ENCODE assay signal across 24 cellular contexts in the genomic region with DNA sequence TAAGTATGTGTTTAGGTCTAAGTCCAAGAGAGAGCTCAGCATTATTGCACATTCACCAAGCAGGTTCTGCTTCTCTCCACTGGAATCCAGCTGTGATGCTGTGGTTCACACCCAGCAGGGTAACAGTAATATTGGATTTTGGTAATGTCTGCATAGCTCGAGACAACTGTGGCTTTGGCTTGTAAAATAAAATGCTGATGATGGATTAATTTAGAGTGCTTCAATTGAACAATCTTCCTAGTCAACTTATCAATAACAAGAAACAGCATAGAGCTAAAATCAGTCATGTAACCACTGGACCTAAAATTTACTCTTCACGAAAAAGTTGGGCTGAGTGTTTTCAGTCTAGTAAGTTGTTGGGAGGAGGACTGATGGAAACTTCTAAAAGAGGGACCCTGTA.
A peak's percentile ranks its signal among the peaks of the same experiment; 100 is the strongest.
DNase-seq lines count a peak whose midpoint lies in the region; ATAC-seq, FAIRE-seq and TF ChIP-seq lines count a peak whose summit lies in the region.
"Had no signal": no experiment of that assay in that cellular context is flagged by ENCODE, and none has a peak within 500 bp of the region (broad histone marks: within the 10 kb centered on the region; RNA-seq: fewer than 3 reads in every experiment).

No MANE protein-coding gene starts in this region.

- ATAC-seq in HepG2 = no peak
- ATAC-seq in right lobe of liver = no peak
- no peak for ATAC-seq in K562
- no peak for ATAC-seq in gastrocnemius medialis
- ATAC-seq: GM12878 had no signal

- in situ Hi-C loops in HepG2 (cut with HindIII; ENCODE audit: extremely low pct_ligation_motif_present, low pct_unique_long_range_greater_than_20kb) = no loop called here
- in situ Hi-C loops in K562 (cut with MboI) = no loop called here
- in situ Hi-C loops in gastrocnemius medialis (cut with MboI; ENCODE audit: low sequenced_read_pairs in 4 of 4) = no loop called here

- FAIRE-seq in HepG2 (lab: Jason Lieb, UNC) (no peak), K562 (lab: Jason Lieb, UNC) (no peak)
- FAIRE-seq: GM12878, GM12892, GM18507 had no signal

- no peaks in the 10 kb centered on the region for H3K79me2 ChIP-seq in HepG2 (ENCODE audit: insufficient read depth, low read length)
- no peaks in the 10 kb centered on the region for H3K79me2 ChIP-seq in K562 (ENCODE audit: control insufficient read depth, insufficient read depth, low read length)

- CTCF ChIA-PET in HepG2 (lab: Yijun Ruan, JAX; ENCODE audit: low intra/inter-chr PET ratio, low total read pairs) = no interaction called here
- CTCF ChIA-PET in K562 (lab: Yijun Ruan, JAX; ENCODE audit: low intra/inter-chr PET ratio) = no interaction called here

- intact Hi-C loops in HepG2 (cut with micrococcal nuclease; ENCODE audit: unreplicated experiment) (no loop called here), right lobe of liver (cut with DNase I) (no loop called here), K562 (cut with micrococcal nuclease) (loop anchor here (10.0 kb wide), 1 partner anchor 61 kb away; no protein-coding TSS in a partner anchor), gastrocnemius medialis (cut with DNase I; ENCODE audit: low total_unique reads) (no loop called here)

- H2AFZ ChIP-seq in HepG2 (ENCODE audit: low read length) (no peak overlapping the region), K562 (ENCODE audit: low read depth, low read length) (no peak overlapping the region)

- no peak for TF ChIP-seq RAD21 in HepG2 (CRISPR knock-in tag; IDR thresholded peaks at IDR 0.05)
- TF ChIP-seq RAD21 in K562 (CRISPR knock-in tag; conservative IDR thresholded peaks at IDR 0.05 in 1 of 2, IDR thresholded peaks at IDR 0.05 in 1 of 2) = no peak

- BruUV-seq in HepG2 (replicated peaks; lab: Mats Ljungman, UMichigan) (no TSS peak), K562 (replicated peaks; lab: Mats Ljungman, UMichigan) (no TSS peak)

- H3K9ac ChIP-seq in HepG2 (ENCODE audit: insufficient read depth, low read depth, low read length) = no peak overlapping the region
- no peak overlapping the region for H3K9ac ChIP-seq in K562 (ENCODE audit: insufficient read depth in 1 of 2, low read depth in 2 of 2, low read length in 2 of 2)
- H3K9ac ChIP-seq: BLaER1 had no signal

- H4K20me1 ChIP-seq in HepG2 (ENCODE audit: insufficient read depth, low read length) (no peaks in the 10 kb centered on the region), K562 (replicated peaks; ENCODE audit: control insufficient read depth, insufficient read depth, low read length) (no peaks in the 10 kb centered on the region)
- H4K20me1 ChIP-seq: BLaER1 had no signal

- H3K4me2 ChIP-seq in HepG2 (ENCODE audit: low read depth, low read length) (no peak overlapping the region), K562 (ENCODE audit: insufficient read depth, low read length) (no peak overlapping the region)
- H3K4me2 ChIP-seq: BLaER1 had no signal

- DNase-seq in HepG2 (ENCODE audit: low spot score) = no peak
- DNase-seq in right lobe of liver = no peak
- DNase-seq in K562 (ENCODE audit: extremely low read depth in 1 of 4, low spot score in 3 of 4) = no peak
- DNase-seq in NOMO-1 (lab: John Stamatoyannopoulos, UW; ENCODE audit: unreplicated experiment in 2 of 2) = no peak
- DNase-seq in gastrocnemius medialis = no peak
- DNase-seq: ACHN; BE2C; C1 segment of cervical spinal cord; CD4-positive, alpha-beta memory T cell; CD4-positive, CD25-positive, alpha-beta regulatory T cell; CD8-positive, alpha-beta memory T cell; COR-L47; DMS 273 treated with DMSO at 0.1 percent for 48 hours; DMS153; DMS53; DMS79; DND-41; EL; GDM1 had no signal

- H3K9me3 ChIP-seq in HepG2 (ENCODE audit: low read length) = no peaks in the 10 kb centered on the region
- H3K9me3 ChIP-seq in right lobe of liver = no peaks in the 10 kb centered on the region
- H3K9me3 ChIP-seq in K562 (replicated peaks; ENCODE audit: control insufficient read depth, insufficient read depth, low read depth, low read length) = no peaks in the 10 kb centered on the region
- no peaks in the 10 kb centered on the region for H3K9me3 ChIP-seq in gastrocnemius medialis
- H3K9me3 ChIP-seq: BE2C had no signal

- TF ChIP-seq CTCF in HepG2 (CRISPR knock-in tag; IDR thresholded peaks at IDR 0.05) = no peak
- no peak for TF ChIP-seq CTCF in right lobe of liver (IDR thresholded peaks at IDR 0.05)
- TF ChIP-seq CTCF in K562 (IDR thresholded peaks at IDR 0.05 in 2 of 3, conservative IDR thresholded peaks at IDR 0.05 in 1 of 3; ENCODE audit: insufficient read depth in 2 of 3, low read depth in 1 of 3, low read length in 3 of 3) = no peak
- TF ChIP-seq CTCF in gastrocnemius medialis (IDR thresholded peaks at IDR 0.05 in 4 of 5, conservative IDR thresholded peaks at IDR 0.05 in 1 of 5) = no peak

- H3K27ac ChIP-seq in HepG2 (ENCODE audit: extremely low read length, insufficient read depth, low read length) = no peak overlapping the region
- no peak overlapping the region for H3K27ac ChIP-seq in right lobe of liver
- H3K27ac ChIP-seq in K562 (ENCODE audit: extremely low read depth, low read depth, low read length) = no peak overlapping the region
- H3K27ac ChIP-seq in gastrocnemius medialis = no peak overlapping the region
- H3K27ac ChIP-seq: 22Rv1, BLaER1 had no signal

- no peak overlapping the region for H3K4me3 ChIP-seq in HepG2 (replicated peaks in 1 of 3; ENCODE audit: insufficient read depth in 1 of 3, low read depth in 2 of 3, low read length in 3 of 3)
- no peak overlapping the region for H3K4me3 ChIP-seq in right lobe of liver
- no peak overlapping the region for H3K4me3 ChIP-seq in K562
- H3K4me3 ChIP-seq in gastrocnemius medialis = no peak overlapping the region
- H3K4me3 ChIP-seq: BLaER1, GM12878 had no signal

- no peak for TF ChIP-seq POLR2A in HepG2 (IDR thresholded peaks at IDR 0.05; ENCODE audit: insufficient read depth in 1 of 2, low read depth in 2 of 2, low read length in 2 of 2)
- no peak for TF ChIP-seq POLR2A in right lobe of liver (IDR thresholded peaks at IDR 0.05)
- TF ChIP-seq POLR2A in K562 (conservative IDR thresholded peaks at IDR 0.05) = no peak
- no peak for TF ChIP-seq POLR2A in gastrocnemius medialis (IDR thresholded peaks at IDR 0.05)

- H3K9me1 ChIP-seq in K562 (ENCODE audit: control insufficient read depth, insufficient read depth, low read length) = no peaks in the 10 kb centered on the region

- TF ChIP-seq EP300 in HepG2 (IDR thresholded peaks at IDR 0.05; ENCODE audit: low read depth in 2 of 2, low read length in 2 of 2) (no peak), HepG2 (CRISPR knock-in tag; IDR thresholded peaks at IDR 0.05; ENCODE audit: borderline replicate concordance) (no peak), K562 (IDR thresholded peaks at IDR 0.05; ENCODE audit: low read length) (no peak)

- H3K36me3 ChIP-seq in HepG2 (replicated peaks in 1 of 2; ENCODE audit: control insufficient read depth in 1 of 2, insufficient read depth in 2 of 2, low read length in 2 of 2) (no peaks in the 10 kb centered on the region), right lobe of liver (no peaks in the 10 kb centered on the region), K562 (ENCODE audit: control insufficient read depth, insufficient read depth, low read length) (no peaks in the 10 kb centered on the region), gastrocnemius medialis (no peaks in the 10 kb centered on the region)
- H3K36me3 ChIP-seq: BE2C, BLaER1 had no signal

- H3K27me3 ChIP-seq in HepG2 (ENCODE audit: control insufficient read depth in 1 of 2, insufficient read depth in 2 of 2, low read length in 2 of 2) (no peaks in the 10 kb centered on the region; a peak in 1 of 5 replicates), right lobe of liver (no peaks in the 10 kb centered on the region), K562 (ENCODE audit: control insufficient read depth in 2 of 2, insufficient read depth in 2 of 2, low read length in 2 of 2) (no peaks in the 10 kb centered on the region), gastrocnemius medialis (no peaks in the 10 kb centered on the region)
- H3K27me3 ChIP-seq: BE2C, BLaER1 had no signal

- WGBS in HepG2 (ENCODE audit: low lambda C conversion rate) = 0% methylated on average over 2 of the region's 2 CpGs
- WGBS in right lobe of liver (ENCODE audit: insufficient coverage, low coverage, low lambda C conversion rate, missing lambda C conversion rate) = 38% methylated on average over 2 of the region's 2 CpGs
- 0% methylated on average over 2 of the region's 2 CpGs for WGBS in K562 (ENCODE audit: insufficient coverage, low coverage, missing lambda C conversion rate)

- no peaks in the 10 kb centered on the region for H3K4me1 ChIP-seq in HepG2 (ENCODE audit: insufficient read depth, low read length)
- H3K4me1 ChIP-seq in right lobe of liver = no peaks in the 10 kb centered on the region
- no peaks in the 10 kb centered on the region for H3K4me1 ChIP-seq in K562 (replicated peaks in 1 of 2; ENCODE audit: control insufficient read depth in 2 of 2, insufficient read depth in 2 of 2, low read length in 2 of 2)
- H3K4me1 ChIP-seq in gastrocnemius medialis = no peaks in the 10 kb centered on the region
- H3K4me1 ChIP-seq: BE2C, BLaER1 had no signal

- POLR2A ChIA-PET in HepG2 (lab: Yijun Ruan, JAX) = no interaction called here
- POLR2A ChIA-PET in K562 (lab: Yijun Ruan, JAX) = no interaction called here

TF ChIP-seq in HepG2, 621 proteins besides CTCF, POLR2A, EP300 and RAD21:
- TF ChIP-seq ZFP37 (CRISPR knock-in tag; IDR thresholded peaks at IDR 0.05; ENCODE audit: borderline replicate concordance) (no peak), MAFK (conservative IDR thresholded peaks at IDR 0.05 in 1 of 2, IDR thresholded peaks at IDR 0.05 in 1 of 2; ENCODE audit: low read length in 2 of 2) (peak; percentile 41 to 71; a peak in 3 of 4 replicates), MAFF (IDR thresholded peaks at IDR 0.05; ENCODE audit: low read depth, low read length) (peak; percentile 41; the same call in 1 of the 2 replicates)

TF ChIP-seq in K562, 482 proteins besides CTCF, POLR2A, EP300 and RAD21 (continues in another document):
- no peak for TF ChIP-seq DDX20 (tag; IDR thresholded peaks at IDR 0.05; ENCODE audit: low read depth)
- TF ChIP-seq, protein P1, sequence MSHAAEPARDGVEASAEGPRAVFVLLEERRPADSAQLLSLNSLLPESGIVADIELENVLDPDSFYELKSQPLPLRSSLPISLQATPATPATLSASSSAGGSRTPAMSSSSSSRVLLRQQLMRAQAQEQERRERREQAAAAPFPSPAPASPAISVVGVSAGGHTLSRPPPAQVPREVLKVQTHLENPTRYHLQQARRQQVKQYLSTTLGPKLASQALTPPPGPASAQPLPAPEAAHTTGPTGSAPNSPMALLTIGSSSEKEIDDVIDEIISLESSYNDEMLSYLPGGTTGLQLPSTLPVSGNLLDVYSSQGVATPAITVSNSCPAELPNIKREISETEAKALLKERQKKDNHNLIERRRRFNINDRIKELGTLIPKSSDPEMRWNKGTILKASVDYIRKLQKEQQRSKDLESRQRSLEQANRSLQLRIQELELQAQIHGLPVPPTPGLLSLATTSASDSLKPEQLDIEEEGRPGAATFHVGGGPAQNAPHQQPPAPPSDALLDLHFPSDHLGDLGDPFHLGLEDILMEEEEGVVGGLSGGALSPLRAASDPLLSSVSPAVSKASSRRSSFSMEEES (CRISPR knock-in tag; IDR thresholded peaks at IDR 0.05) = no peak
- TF ChIP-seq ZNF445 (CRISPR knock-in tag; IDR thresholded peaks at IDR 0.05; ENCODE audit: low read depth) = no peak
- TF ChIP-seq ZNF316 (IDR thresholded peaks at IDR 0.05) = peak; percentile 63
- no peak for TF ChIP-seq ZNF780A (CRISPR knock-in tag; IDR thresholded peaks at IDR 0.05)
